ENCODE assay signal across 25 cellular contexts in genomic region chr12:54331461-54331860, GRCh38. TPM values are rescaled to one million over a fixed set of nuclear protein-coding genes. Genes with fewer than 3 reads are reported as not detected.
DNase-seq lines count a peak whose midpoint lies in the region; ATAC-seq and TF ChIP-seq lines count a peak whose summit lies in the region.
"Had no signal": no experiment of that assay in that cellular context is flagged by ENCODE, and none has a peak within 500 bp of the region (broad histone marks: within the 10 kb centered on the region; RNA-seq: fewer than 3 reads in every experiment).

No MANE protein-coding gene starts in this region.

- H3K4me3 Mint-ChIP-seq in activated T-cell treated with anti-CD3 and anti-CD28 coated beads, Interleukin-2, amount 50 U/mL, for 24 hours: no peak overlapping the region
- H3K4me3 Mint-ChIP-seq in effector memory CD8-positive, alpha-beta T cell: peak overlapping the region; percentile 39 to 42
- H3K4me3 Mint-ChIP-seq in neural crest cell: peak overlapping the region; percentile 22
- H3K4me3 Mint-ChIP-seq: memory B cell, naive B cell had no signal

- ATAC-seq in RWPE2 (ENCODE audit: low read depth): no peak
- no peak for ATAC-seq in effector memory CD8-positive, alpha-beta T cell (replicated peaks)
- ATAC-seq: gastroesophageal sphincter, HepG2, left cardiac atrium had no signal

- H3K9me3 ChIP-seq in RWPE2 (ENCODE audit: severe bottlenecking): no peaks in the 10 kb centered on the region
- H3K9me3 ChIP-seq: gastroesophageal sphincter, sigmoid colon, suprapubic skin had no signal

- H3K27ac ChIP-seq in RWPE2 (ENCODE audit: poor library complexity, severe bottlenecking): peak overlapping the region; percentile 58
- H3K27ac ChIP-seq: gastroesophageal sphincter, sigmoid colon, suprapubic skin had no signal

- DNase-seq in activated T-cell treated with anti-CD3 and anti-CD28 coated beads, Interleukin-2, amount 50 U/mL, for 24 hours: no peak
- DNase-seq in activated T-cell treated with anti-CD3 and anti-CD28 coated beads, Interleukin-2, amount 50 U/mL, for 1 hour: no peak
- DNase-seq in RWPE2 (ENCODE audit: low spot score) (no peak), neural crest cell (ENCODE audit: low read depth, low spot score) (no peak), HPDE6-E6E7 (ENCODE audit: extremely low spot score) (no peak), SIG-M5 treated with dmso at 0.1 percent for 504 hours (lab: John Stamatoyannopoulos, UW; ENCODE audit: unreplicated experiment) (no peak), AG08395 (ENCODE audit: low spot score) (no peak)
- DNase-seq in effector memory CD8-positive, alpha-beta T cell: no peak
- DNase-seq: activated CD4-positive, alpha-beta T cell treated with anti-CD3 and anti-CD28 coated beads, Interleukin-2, amount 50 U/mL, for 1 hour; activated T-cell treated with anti-CD3 and anti-CD28 coated beads, Interleukin-2, amount 50 U/mL, for 48 hours; amniotic stem cell; C1 segment of cervical spinal cord; DMS153; GDM1; left cardiac atrium; naive B cell; NCI-H1105 treated with DMSO at 0.1 percent for 48 hours; NCI-H2081 treated with DMSO at 0.1 percent for 48 hours; NCI-H510A treated with DMSO at 0.1 percent for 48 hours; sigmoid colon had no signal

- H3K4me1 Mint-ChIP-seq in activated T-cell treated with anti-CD3 and anti-CD28 coated beads, Interleukin-2, amount 50 U/mL, for 24 hours (ENCODE audit: low read depth): peaks cover 58% of the 10 kb centered on the region
- peaks cover 32 to 42% of the 10 kb centered on the region in 2 donors for H3K4me1 Mint-ChIP-seq in effector memory CD8-positive, alpha-beta T cell (ENCODE audit: low read depth in 2 of 2)
- H3K4me1 Mint-ChIP-seq in neural crest cell: peaks cover 55% of the 10 kb centered on the region

- H3K36me3 ChIP-seq in RWPE2 (ENCODE audit: low read depth): peaks cover 55% of the 10 kb centered on the region

- H3K27ac Mint-ChIP-seq in activated T-cell treated with anti-CD3 and anti-CD28 coated beads, Interleukin-2, amount 50 U/mL, for 24 hours: peak overlapping the region; percentile 72
- H3K27ac Mint-ChIP-seq in effector memory CD8-positive, alpha-beta T cell: peak overlapping the region; percentile 61 to 84
- H3K27ac Mint-ChIP-seq in neural crest cell (ENCODE audit: unreplicated experiment): no peak overlapping the region
- H3K27ac Mint-ChIP-seq: memory B cell had no signal

- H3K36me3 Mint-ChIP-seq in activated T-cell treated with anti-CD3 and anti-CD28 coated beads, Interleukin-2, amount 50 U/mL, for 24 hours (ENCODE audit: low read depth): peaks cover 46% of the 10 kb centered on the region
- H3K36me3 Mint-ChIP-seq in effector memory CD8-positive, alpha-beta T cell (ENCODE audit: insufficient read depth): peaks cover 5% of the 10 kb centered on the region
- no peaks in the 10 kb centered on the region for H3K36me3 Mint-ChIP-seq in neural crest cell (ENCODE audit: low read depth)
- H3K36me3 Mint-ChIP-seq: naive B cell had no signal

- no peaks in the 10 kb centered on the region for H3K9me3 Mint-ChIP-seq in activated T-cell treated with anti-CD3 and anti-CD28 coated beads, Interleukin-2, amount 50 U/mL, for 24 hours
- no peaks in the 10 kb centered on the region for H3K9me3 Mint-ChIP-seq in effector memory CD8-positive, alpha-beta T cell
- H3K9me3 Mint-ChIP-seq in neural crest cell: no peaks in the 10 kb centered on the region
- H3K9me3 Mint-ChIP-seq: memory B cell, naive B cell had no signal

- no peak overlapping the region for H3K4me3 ChIP-seq in RWPE2 (ENCODE audit: severe bottlenecking)
- H3K4me3 ChIP-seq: gastroesophageal sphincter, sigmoid colon, suprapubic skin had no signal

- H3K27me3 ChIP-seq in RWPE2 (ENCODE audit: insufficient read depth, poor library complexity, severe bottlenecking): no peaks in the 10 kb centered on the region
- H3K27me3 ChIP-seq: gastroesophageal sphincter, sigmoid colon, suprapubic skin had no signal

- no peaks in the 10 kb centered on the region for H3K27me3 Mint-ChIP-seq in activated T-cell treated with anti-CD3 and anti-CD28 coated beads, Interleukin-2, amount 50 U/mL, for 24 hours
- no peaks in the 10 kb centered on the region for H3K27me3 Mint-ChIP-seq in effector memory CD8-positive, alpha-beta T cell
- H3K27me3 Mint-ChIP-seq in neural crest cell (ENCODE audit: low read depth): no peaks in the 10 kb centered on the region
- H3K27me3 Mint-ChIP-seq: memory B cell, naive B cell had no signal

- peaks cover 43% of the 10 kb centered on the region for H3K4me1 ChIP-seq in RWPE2 (ENCODE audit: insufficient read depth, poor library complexity, severe bottlenecking)

- no peak for TF ChIP-seq CTCF in RWPE2 (IDR thresholded peaks at IDR 0.05; ENCODE audit: poor library complexity, severe bottlenecking)
- TF ChIP-seq CTCF in neural crest cell (conservative IDR thresholded peaks at IDR 0.05): no peak

RNA-seq across cellular contexts. Expression of gene COPZ1, which starts 6.5 kb away (rescaled TPM):
- total RNA-seq in neural crest cell: 148 and 160 TPM in 2 replicates

RNA-seq across cellular contexts. Expression of gene NFE2, which starts 30.6 kb away (rescaled TPM):
- total RNA-seq in neural crest cell: 0.32 TPM in 1 of 2 replicates, not detected in the other
- total RNA-seq: esophagus mucosa had no signal

RNA-seq across cellular contexts. Expression of gene GPR84, which starts 32.8 kb away (rescaled TPM):
- not detected in 2 replicates for total RNA-seq in neural crest cell
- total RNA-seq: HepG2 had no signal

RNA-seq across cellular contexts. Expression of gene HNRNPA1, which starts 50.9 kb away (rescaled TPM):
- total RNA-seq in neural crest cell: 3,205 and 3,261 TPM in 2 replicates

RNA-seq across cellular contexts. Expression of gene CBX5, which starts 51.5 kb away (rescaled TPM):
- 369 and 401 TPM in 2 replicates for total RNA-seq in neural crest cell
